ENCODE assay signal across 8 cellular contexts in the genomic region with DNA sequence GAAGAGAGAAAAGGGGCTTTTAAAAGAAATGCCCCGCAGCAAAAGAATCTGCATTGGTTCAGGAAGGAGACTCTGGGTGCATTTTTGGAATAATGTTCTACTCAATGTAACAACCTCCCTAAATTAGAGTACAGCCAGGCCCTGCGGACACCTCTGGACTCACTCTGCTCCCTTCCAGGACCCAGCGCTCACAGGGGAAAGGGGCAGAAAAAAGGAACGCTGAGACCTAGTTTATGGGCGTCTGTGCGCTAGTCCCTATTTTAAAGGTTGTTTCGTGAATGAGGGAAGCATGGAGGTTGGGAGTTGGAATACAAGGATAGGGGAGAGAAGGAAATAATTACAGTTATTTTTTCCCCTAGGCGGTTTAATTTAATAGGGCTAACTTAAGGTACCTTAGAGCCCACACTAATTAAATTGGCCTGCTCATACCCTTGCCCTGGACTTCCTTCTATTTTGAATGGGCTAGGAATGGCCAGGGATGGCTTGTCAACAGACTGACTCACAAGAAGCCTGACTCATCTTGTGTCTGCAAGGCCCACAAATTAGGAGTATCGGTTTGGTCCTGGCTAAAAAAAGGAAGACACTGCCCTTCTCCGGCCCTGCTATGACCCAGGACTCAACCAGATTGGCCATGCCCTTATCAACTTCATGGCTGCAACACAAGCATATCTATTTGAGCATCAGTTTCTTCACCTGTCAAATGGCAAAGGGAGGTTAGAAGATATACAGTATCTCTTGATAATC. TPM values are rescaled to one million over a fixed set of nuclear protein-coding genes. Genes with fewer than 3 reads are reported as not detected.
A peak's percentile ranks its signal among the peaks of the same experiment; 100 is the strongest.
DNase-seq lines count a peak whose midpoint lies in the region; ATAC-seq and TF ChIP-seq lines count a peak whose summit lies in the region.

No MANE protein-coding gene starts in this region.

- in situ Hi-C loops in astrocyte of the spinal cord (cut with HindIII; ENCODE audit: low sequenced_read_pairs), result no loop called here

- ATAC-seq in DND-41 (ENCODE audit: insufficient read depth, low read depth) (no peak), left colon (peak; percentile 12), GM19455 (IDR thresholded peaks at IDR 0.05; ENCODE audit: unreplicated experiment) (no peak)

- intact Hi-C loops in left colon (cut with DNase I, micrococcal nuclease), result loop anchor here (2.0 to 5.0 kb wide), 3 partner anchors 79 to 286 kb away; no protein-coding TSS in a partner anchor

- H3K9me3 ChIP-seq in DND-41 (ENCODE audit: insufficient read depth, low read length, severe bottlenecking) (no peaks in the 10 kb centered on the region), MG63 (no peaks in the 10 kb centered on the region)

- H3K4me2 ChIP-seq in DND-41 (ENCODE audit: insufficient read depth, low read length), result peak overlapping the region; percentile 96

- TF ChIP-seq CTCF in DND-41 (IDR thresholded peaks at IDR 0.05; ENCODE audit: borderline replicate concordance, extremely low read depth, low read length, poor library complexity, severe bottlenecking) (no peak), astrocyte of the spinal cord (IDR thresholded peaks at IDR 0.05; ENCODE audit: low read depth, low read length) (no peak)

- H3K4me3 ChIP-seq in DND-41 (ENCODE audit: low read depth in 1 of 2, low read length in 2 of 2) (peak overlapping the region in 1 of 2 experiments; percentile 75; a peak in 2 of 4 replicates), MG63 (peak overlapping the region; percentile 69; the same call in 1 of the 2 replicates), astrocyte of the spinal cord (ENCODE audit: low read depth, low read length) (no peak overlapping the region)

- DNase-seq in DND-41 (no peak), MG63 (peak; percentile 77), astrocyte of the spinal cord (ENCODE audit: low read depth, low spot score) (peak; percentile 81), left colon (peak in 1 of 2 donors; percentile 31), substantia nigra (lab: John Stamatoyannopoulos, UW) (peak in 2 of 49 donors; percentile 16 to 25), NCI-H2107 treated with DMSO at 0.1 percent for 48 hours (lab: John Stamatoyannopoulos, UW; ENCODE audit: unreplicated experiment) (no peak)
- no peak for DNase-seq in activated CD8-positive, alpha-beta memory T cell treated with anti-CD3 and anti-CD28 coated beads for 24 hours

- H3K36me3 ChIP-seq in DND-41 (ENCODE audit: insufficient read depth, low read length), result peaks cover 8% of the 10 kb centered on the region
- no peaks in the 10 kb centered on the region for H3K36me3 ChIP-seq in MG63

- peaks cover 68% of the 10 kb centered on the region for H3K4me1 ChIP-seq in DND-41 (ENCODE audit: insufficient read depth, low read length)

- H3K27ac ChIP-seq in DND-41 (ENCODE audit: low read length) (peak overlapping the region; percentile 85), substantia nigra (ENCODE audit: low read depth, low read length, poor library complexity, severe bottlenecking) (peak overlapping the region; percentile 70)

- H3K27me3 ChIP-seq in DND-41 (ENCODE audit: insufficient read depth, low read length, poor library complexity) (no peaks in the 10 kb centered on the region), MG63 (no peaks in the 10 kb centered on the region)

- H4K20me1 ChIP-seq in DND-41 (ENCODE audit: insufficient read depth, low read length), result peaks cover 21% of the 10 kb centered on the region

- H2AFZ ChIP-seq in DND-41 (ENCODE audit: low read depth, low read length), result peak overlapping the region; percentile 57

- H3K79me2 ChIP-seq in DND-41 (ENCODE audit: insufficient read depth, low read length), result peaks cover 48% of the 10 kb centered on the region

- peak overlapping the region; percentile 77 for H3K9ac ChIP-seq in DND-41 (ENCODE audit: low read depth, low read length)

RNA-seq across cellular contexts. Expression of a gene that starts 1.9 kb away (rescaled TPM):
- total RNA-seq in MG63 (2014; rRNA removed; shearing (Covaris generic); ENCODE audit: low replicate concordance), result 15.9 and 40.6 TPM in 2 replicates
- total RNA-seq in left colon, result 10 to 100 TPM; 61.7 to 74.2 TPM

Comparison
In these comparisons a context has a peak if more than half of its experiments do, and no peak if none do; other contexts are left out.
1. DNase-seq: peak in MG63 (single experiment) and astrocyte of the spinal cord (single experiment); none in DND-41 (single experiment), NCI-H2107 treated with DMSO at 0.1 percent for 48 hours (single experiment) and activated CD8-positive, alpha-beta memory T cell treated with anti-CD3 and anti-CD28 coated beads for 24 hours (single experiment).